34 cellular contexts compared by ENCODE assay signal in the genomic region with DNA sequence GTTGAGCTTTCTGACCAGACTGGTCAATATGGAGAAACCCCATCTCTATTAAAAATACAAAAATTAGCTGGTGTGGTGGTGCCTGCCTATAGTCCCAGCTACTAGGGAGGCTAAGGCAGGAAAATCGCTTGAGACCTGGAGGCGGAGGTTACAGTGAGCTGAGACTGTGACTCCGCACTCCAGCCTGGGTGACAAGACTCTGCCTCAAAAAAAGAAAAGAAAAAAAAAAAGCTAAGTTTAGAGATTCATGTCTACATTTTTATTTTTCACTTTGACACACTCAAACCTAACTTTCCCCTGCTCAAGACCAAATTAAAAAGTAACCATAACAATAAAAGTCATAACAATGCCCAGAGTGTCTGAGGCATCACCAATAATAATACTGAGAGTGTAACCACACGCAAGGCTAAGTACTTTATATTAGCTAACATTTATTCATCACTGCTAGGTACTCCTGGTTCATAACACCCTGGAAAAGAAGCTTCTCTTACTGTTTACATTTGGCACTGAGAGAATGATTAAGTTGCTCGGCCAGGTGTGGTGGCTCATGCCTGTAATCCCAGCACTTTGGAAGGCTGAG. TPM values are rescaled to one million over a fixed set of nuclear protein-coding genes. Genes with fewer than 3 reads are reported as not detected.
"Had no signal": no experiment of that assay in that cellular context is flagged by ENCODE, and none has a peak within 500 bp of the region (broad histone marks: within the 10 kb centered on the region; RNA-seq: fewer than 3 reads in every experiment).

No MANE protein-coding gene starts in this region.

- H3K4me3 Mint-ChIP-seq: mesothelial cell of epicardium; natural killer cell treated with Interleukin-12 subunit alpha and Interleukin-12 subunit beta and Interleukin-15 and Interleukin-18, amount 100 ng/mL, for 72 hours; stimulated activated naive CD8-positive, alpha-beta T cell treated with anti-CD3 and anti-CD28 coated beads, Interleukin-15, amount 100 ng/mL, for 72 hours had no signal

- H3K36me3 Mint-ChIP-seq: mesothelial cell of epicardium; naive B cell; natural killer cell treated with Interleukin-12 subunit alpha and Interleukin-12 subunit beta and Interleukin-15 and Interleukin-18, amount 100 ng/mL, for 72 hours had no signal

- H3K27ac Mint-ChIP-seq: mesothelial cell of epicardium, naive B cell had no signal

- ATAC-seq: heart right ventricle; left cardiac atrium; left lung; mucosa of descending colon; natural killer cell treated with Interleukin-12 subunit alpha and Interleukin-12 subunit beta and Interleukin-15 and Interleukin-18, amount 100 ng/mL, for 72 hours; stimulated activated naive CD8-positive, alpha-beta T cell treated with anti-CD3 and anti-CD28 coated beads, Interleukin-15, amount 100 ng/mL, for 72 hours had no signal

- DNase-seq: colonic mucosa; dermis blood vessel endothelial cell; effector memory CD4-positive, alpha-beta T cell; erythroblast; esophagus squamous epithelium; foreskin melanocyte; glutamatergic neuron; heart right ventricle; hippocampal formation; left cardiac atrium; left lung; mesenchymal stem cell; mucosa of descending colon; naive B cell; nucleus accumbens; sigmoid colon; stimulated activated CD4-positive, alpha-beta T cell treated with anti-CD3 and anti-CD28 coated beads, Interleukin-2, amount 100 ng/mL, for 24 hours; stimulated activated CD4-positive, alpha-beta T cell treated with anti-CD3 and anti-CD28 coated beads, Interleukin-4, amount 100 ng/mL, for 24 hours; stimulated activated naive CD4-positive, alpha-beta T cell; stimulated activated naive CD8-positive, alpha-beta T cell treated with anti-CD3 and anti-CD28 coated beads, Interleukin-15, amount 100 ng/mL, for 72 hours; thyroid gland; trophoblast cell had no signal

- H3K27me3 Mint-ChIP-seq: natural killer cell treated with Interleukin-12 subunit alpha and Interleukin-12 subunit beta and Interleukin-15 and Interleukin-18, amount 100 ng/mL, for 72 hours; stimulated activated naive CD8-positive, alpha-beta T cell treated with anti-CD3 and anti-CD28 coated beads, Interleukin-15, amount 100 ng/mL, for 72 hours had no signal

- H3K9me3 Mint-ChIP-seq: mesothelial cell of epicardium; naive B cell; natural killer cell treated with Interleukin-12 subunit alpha and Interleukin-12 subunit beta and Interleukin-15 and Interleukin-18, amount 100 ng/mL, for 72 hours; stimulated activated naive CD8-positive, alpha-beta T cell treated with anti-CD3 and anti-CD28 coated beads, Interleukin-15, amount 100 ng/mL, for 72 hours had no signal

- H3K4me1 Mint-ChIP-seq: mesothelial cell of epicardium had no signal

RNA-seq across cellular contexts. Expression of gene IRGC, which starts 5.7 kb away (rescaled TPM):
- total RNA-seq: colonic mucosa; dermis blood vessel endothelial cell; endothelial cell of umbilical vein; esophagus squamous epithelium; heart right ventricle; kidney epithelial cell; left cardiac atrium; left lung; lower leg skin; lung microvascular endothelial cell; mesothelial cell of epicardium; mucosa of descending colon; natural killer cell treated with Interleukin-12 subunit alpha and Interleukin-12 subunit beta and Interleukin-15 and Interleukin-18, amount 100 ng/mL, for 72 hours; osteocyte; right atrium auricular region; sigmoid colon; skeletal muscle tissue; temporal lobe; ureter; vagina had no signal

RNA-seq across cellular contexts. Expression of gene KCNN4, which starts 59.2 kb away (rescaled TPM):
- total RNA-seq: endothelial cell of umbilical vein, lung microvascular endothelial cell had no signal
